36 cellular contexts compared by ENCODE assay signal in genomic region chr10:105288613-105289012, GRCh38.
DNase-seq lines count a peak whose midpoint lies in the region; ATAC-seq, FAIRE-seq and TF ChIP-seq lines count a peak whose summit lies in the region.
"Had no signal": no experiment of that assay in that cellular context is flagged by ENCODE, and none has a peak within 500 bp of the region (broad histone marks: within the 10 kb centered on the region; RNA-seq: fewer than 3 reads in every experiment).

No MANE protein-coding gene starts in this region.

- no peak overlapping the region for H3K9ac ChIP-seq in HepG2 (ENCODE audit: insufficient read depth, low read depth, low read length)
- H3K9ac ChIP-seq in kidney (ENCODE audit: low read length in 2 of 2): no peak overlapping the region
- H3K9ac ChIP-seq: BLaER1; BLaER1 treated with 17β-estradiol and CSF1 and Interleukin-3, amounts not matched to agents 10 nM and 100 nM had no signal

- H3K27me3 Mint-ChIP-seq in WTC11 (ENCODE audit: low read depth): no peaks in the 10 kb centered on the region
- H3K27me3 Mint-ChIP-seq: B cell; CD4-positive, alpha-beta memory T cell; CD4-positive, CD25-positive, alpha-beta regulatory T cell had no signal

- H3K36me3 ChIP-seq in HepG2 (replicated peaks in 1 of 2; ENCODE audit: control insufficient read depth in 1 of 2, insufficient read depth in 2 of 2, low read length in 2 of 2): no peaks in the 10 kb centered on the region
- no peaks in the 10 kb centered on the region for H3K36me3 ChIP-seq in right lobe of liver
- no peaks in the 10 kb centered on the region for H3K36me3 ChIP-seq in kidney (ENCODE audit: control insufficient read depth in 1 of 2, insufficient read depth in 2 of 2, low read length in 2 of 2)
- H3K36me3 ChIP-seq: BE2C; BLaER1; BLaER1 treated with 17β-estradiol and CSF1 and Interleukin-3, amounts not matched to agents 10 nM and 100 nM had no signal

- H2AFZ ChIP-seq in HepG2 (ENCODE audit: low read length): no peak overlapping the region

- ATAC-seq in HepG2 (no peak), right lobe of liver (no peak), WTC11 (no peak)
- ATAC-seq: A549; CD8-positive, alpha-beta T cell had no signal

- no TSS peak for BruUV-seq in HepG2 (replicated peaks; lab: Mats Ljungman, UMichigan)

- H3K79me2 ChIP-seq in HepG2 (ENCODE audit: insufficient read depth, low read length): no peaks in the 10 kb centered on the region

- H4K20me1 ChIP-seq in HepG2 (ENCODE audit: insufficient read depth, low read length): no peaks in the 10 kb centered on the region
- H4K20me1 ChIP-seq: BLaER1; BLaER1 treated with 17β-estradiol and CSF1 and Interleukin-3, amounts not matched to agents 10 nM and 100 nM had no signal

- no peaks in the 10 kb centered on the region for H3K4me1 Mint-ChIP-seq in WTC11
- H3K4me1 Mint-ChIP-seq: B cell; CD14-positive monocyte; CD4-positive, alpha-beta memory T cell; CD4-positive, CD25-positive, alpha-beta regulatory T cell; CD8-positive, alpha-beta memory T cell had no signal

- in situ Hi-C loops in HepG2 (cut with HindIII; ENCODE audit: extremely low pct_ligation_motif_present, low pct_unique_long_range_greater_than_20kb): no loop called here
- in situ Hi-C loops in GM13977 (cut with MboI; ENCODE audit: low pct_unique_long_range_greater_than_20kb, low sequenced_read_pairs, unreplicated experiment): no loop called here

- H3K9me3 Mint-ChIP-seq in WTC11: no peaks in the 10 kb centered on the region
- H3K9me3 Mint-ChIP-seq: CD4-positive, alpha-beta T cell; CD8-positive, alpha-beta T cell had no signal

- intact Hi-C loops in HepG2 (cut with micrococcal nuclease; ENCODE audit: unreplicated experiment): no loop called here
- intact Hi-C loops in right lobe of liver (cut with DNase I): no loop called here
- intact Hi-C loops in kidney (cut with DNase I): no loop called here

- no peak overlapping the region for H3K27ac Mint-ChIP-seq in WTC11
- H3K27ac Mint-ChIP-seq: B cell; CD14-positive monocyte; CD4-positive, alpha-beta memory T cell; CD4-positive, alpha-beta T cell; CD4-positive, CD25-positive, alpha-beta regulatory T cell; CD8-positive, alpha-beta memory T cell; CD8-positive, alpha-beta T cell had no signal

- H3K4me1 ChIP-seq in HepG2 (ENCODE audit: insufficient read depth, low read length) (no peaks in the 10 kb centered on the region), right lobe of liver (no peaks in the 10 kb centered on the region), kidney (ENCODE audit: control insufficient read depth in 1 of 2, insufficient read depth in 1 of 2, low read depth in 1 of 2, low read length in 2 of 2) (no peaks in the 10 kb centered on the region)
- H3K4me1 ChIP-seq: A549; BE2C; BLaER1; BLaER1 treated with 17β-estradiol and CSF1 and Interleukin-3, amounts not matched to agents 10 nM and 100 nM; Caco-2 had no signal

- H3K9me3 ChIP-seq in HepG2 (ENCODE audit: low read length) (peaks cover 53% of the 10 kb centered on the region), right lobe of liver (no peaks in the 10 kb centered on the region), kidney (ENCODE audit: control insufficient read depth in 1 of 2, low read length in 2 of 2) (no peaks in the 10 kb centered on the region)
- H3K9me3 ChIP-seq: A549; BE2C; BLaER1; BLaER1 treated with 17β-estradiol and CSF1 and Interleukin-3, amounts not matched to agents 10 nM and 100 nM; Caco-2 had no signal

- H3K27me3 ChIP-seq in HepG2 (ENCODE audit: control insufficient read depth in 1 of 2, insufficient read depth in 2 of 2, low read length in 2 of 2) (no peaks in the 10 kb centered on the region), right lobe of liver (no peaks in the 10 kb centered on the region)
- H3K27me3 ChIP-seq: BE2C; BLaER1; BLaER1 treated with 17β-estradiol and CSF1 and Interleukin-3, amounts not matched to agents 10 nM and 100 nM had no signal

- POLR2A ChIA-PET in HepG2 (lab: Yijun Ruan, JAX) (no interaction called here), WTC11 (lab: Charles Lee) (no interaction called here)

- FAIRE-seq in HepG2 (lab: Jason Lieb, UNC) (no peak), A204.1 (lab: Jason Lieb, UNC) (peak; percentile 63), kidney (lab: Jason Lieb, UNC) (peak; percentile 49)
- FAIRE-seq: A549, D721Med had no signal

- H3K4me3 Mint-ChIP-seq in WTC11: no peak overlapping the region
- H3K4me3 Mint-ChIP-seq: B cell; CD14-positive monocyte; CD4-positive, alpha-beta memory T cell; CD4-positive, alpha-beta T cell; CD4-positive, CD25-positive, alpha-beta regulatory T cell; CD8-positive, alpha-beta memory T cell; CD8-positive, alpha-beta T cell had no signal

- TF ChIP-seq POLR2A in HepG2 (IDR thresholded peaks at IDR 0.05; ENCODE audit: insufficient read depth in 1 of 2, low read depth in 2 of 2, low read length in 2 of 2) (no peak), right lobe of liver (IDR thresholded peaks at IDR 0.05) (no peak)

- H3K4me2 ChIP-seq in HepG2 (ENCODE audit: low read depth, low read length): no peak overlapping the region
- H3K4me2 ChIP-seq: A549; BLaER1; BLaER1 treated with 17β-estradiol and CSF1 and Interleukin-3, amounts not matched to agents 10 nM and 100 nM had no signal

- TF ChIP-seq CTCF in HepG2 (CRISPR knock-in tag; IDR thresholded peaks at IDR 0.05) (no peak), right lobe of liver (IDR thresholded peaks at IDR 0.05) (no peak), WTC11 (IDR thresholded peaks at IDR 0.05) (no peak), kidney (IDR thresholded peaks at IDR 0.05; ENCODE audit: borderline replicate concordance, extremely low read depth, insufficient read depth) (no peak), GM13977 (IDR thresholded peaks at IDR 0.05; ENCODE audit: extremely low read depth, insufficient read depth, missing control alignments) (no peak)

- CTCF ChIA-PET in HepG2 (lab: Yijun Ruan, JAX; ENCODE audit: low intra/inter-chr PET ratio, low total read pairs) (no interaction called here), WTC11 (lab: Charles Lee) (no interaction called here)

- H3K4me3 ChIP-seq in HepG2 (replicated peaks in 1 of 3; ENCODE audit: insufficient read depth in 1 of 3, low read depth in 2 of 3, low read length in 3 of 3) (no peak overlapping the region), right lobe of liver (no peak overlapping the region), kidney (ENCODE audit: low read length in 2 of 2) (no peak overlapping the region)
- H3K4me3 ChIP-seq: A549; BLaER1; BLaER1 treated with 17β-estradiol and CSF1 and Interleukin-3, amounts not matched to agents 10 nM and 100 nM had no signal

- TF ChIP-seq RAD21 in HepG2 (CRISPR knock-in tag; IDR thresholded peaks at IDR 0.05): no peak

- H3K36me3 Mint-ChIP-seq in WTC11: no peaks in the 10 kb centered on the region
- H3K36me3 Mint-ChIP-seq: CD14-positive monocyte; CD4-positive, alpha-beta memory T cell; CD4-positive, CD25-positive, alpha-beta regulatory T cell; CD8-positive, alpha-beta memory T cell; CD8-positive, alpha-beta T cell had no signal

- DNase-seq in HepG2 (ENCODE audit: low spot score): no peak
- DNase-seq in right lobe of liver: no peak
- DNase-seq in WTC11 (ENCODE audit: low spot score): no peak
- DNase-seq in kidney: no peak
- DNase-seq in H4 (ENCODE audit: low spot score): no peak
- no peak for DNase-seq in GM13977 (ENCODE audit: low spot score)
- DNase-seq in NCI-H510A treated with DMSO at 0.1 percent for 48 hours (lab: John Stamatoyannopoulos, UW): no peak
- DNase-seq: 8988T; ACHN; AML-193; BE2C; C1 segment of cervical spinal cord; Caco-2; Calu3; CD4-positive, alpha-beta memory T cell; CD4-positive, alpha-beta T cell; CD4-positive, CD25-positive, alpha-beta regulatory T cell; CD8-positive, alpha-beta memory T cell; CD8-positive, alpha-beta T cell; COR-L47; DMS 273 treated with DMSO at 0.1 percent for 48 hours; DMS153; DMS53; DMS79; DMS79 treated with DMSO at 0.1 percent for 48 hours; DND-41; EL had no signal

- H3K27ac ChIP-seq in HepG2 (ENCODE audit: extremely low read length, insufficient read depth, low read length) (no peak overlapping the region), right lobe of liver (no peak overlapping the region), kidney (ENCODE audit: low read depth in 2 of 2, low read length in 2 of 2) (no peak overlapping the region)
- H3K27ac ChIP-seq: 22Rv1; A549; BLaER1; BLaER1 treated with 17β-estradiol and CSF1 and Interleukin-3, amounts not matched to agents 10 nM and 100 nM; C4-2B had no signal

- TF ChIP-seq EP300 in HepG2 (IDR thresholded peaks at IDR 0.05; ENCODE audit: low read depth in 2 of 2, low read length in 2 of 2) (no peak), HepG2 (CRISPR knock-in tag; IDR thresholded peaks at IDR 0.05; ENCODE audit: borderline replicate concordance) (no peak)

TF ChIP-seq in HepG2, 621 proteins besides CTCF, POLR2A, EP300 and RAD21 (continues in another document):
- TF ChIP-seq ZBTB37 (CRISPR knock-in tag; IDR thresholded peaks at IDR 0.05): no peak

TF ChIP-seq in WTC11, 78 proteins besides CTCF, POLR2A, EP300 and RAD21:
- TF ChIP-seq HMGA2 (CRISPR knock-in tag; IDR thresholded peaks at IDR 0.05) (peak; percentile 91), ZNF512 (CRISPR knock-in tag; IDR thresholded peaks at IDR 0.05; ENCODE audit: borderline replicate concordance) (no peak)
TF ChIP-seq in WTC11: peak in this region for 1.
